Comparison of ENCODE assay signal across 12 cellular contexts in genomic region chr13:110509478-110509926, GRCh38. TPM values are rescaled to one million over a fixed set of nuclear protein-coding genes. Genes with fewer than 3 reads are reported as not detected.
DNase-seq lines count a peak whose midpoint lies in the region; ATAC-seq and TF ChIP-seq lines count a peak whose summit lies in the region.
"Had no signal": no experiment of that assay in that cellular context is flagged by ENCODE, and none has a peak within 500 bp of the region (broad histone marks: within the 10 kb centered on the region; RNA-seq: fewer than 3 reads in every experiment).

No MANE protein-coding gene starts in this region.

- H3K23ac ChIP-seq in mesendoderm (ENCODE audit: low read length), result no peak overlapping the region

- H3K9me3 Mint-ChIP-seq in progenitor cell of endocrine pancreas (ENCODE audit: low read depth), result no peaks in the 10 kb centered on the region
- H3K9me3 Mint-ChIP-seq: neural crest cell had no signal

- H3K36me3 Mint-ChIP-seq in progenitor cell of endocrine pancreas (ENCODE audit: insufficient read depth), result peaks cover 18% of the 10 kb centered on the region

- H3K27me3 ChIP-seq in mesendoderm (ENCODE audit: insufficient read depth, low read length, poor library complexity), result no peaks in the 10 kb centered on the region
- H3K27me3 ChIP-seq: suprapubic skin had no signal

- H2BK15ac ChIP-seq in mesendoderm (replicated peaks; ENCODE audit: low read depth), result no peak overlapping the region

- peaks cover 5% of the 10 kb centered on the region for H3K4me1 Mint-ChIP-seq in progenitor cell of endocrine pancreas (ENCODE audit: low read depth)
- H3K4me1 Mint-ChIP-seq: neural crest cell had no signal

- H3K27ac Mint-ChIP-seq in progenitor cell of endocrine pancreas, result peak overlapping the region; percentile 83

- ATAC-seq in GM21515 (IDR thresholded peaks at IDR 0.05; ENCODE audit: unreplicated experiment) (peak; percentile 10), GM18907 (IDR thresholded peaks at IDR 0.05; ENCODE audit: unreplicated experiment) (no peak)

- no peak overlapping the region for H3K4ac ChIP-seq in mesendoderm (ENCODE audit: low read depth, low read length)

- TF ChIP-seq CTCF in coronary artery (IDR thresholded peaks at IDR 0.05) (no peak), progenitor cell of endocrine pancreas (IDR thresholded peaks at IDR 0.05; ENCODE audit: unreplicated experiment) (no peak)

- no peak overlapping the region for H3K4me3 Mint-ChIP-seq in progenitor cell of endocrine pancreas (ENCODE audit: low read depth)
- H3K4me3 Mint-ChIP-seq: neural crest cell had no signal

- H3K79me2 ChIP-seq in mesendoderm (ENCODE audit: control insufficient read depth, insufficient read depth, low read length), result no peaks in the 10 kb centered on the region

- WGBS in mesendoderm (ENCODE audit: extremely low coverage, insufficient coverage, low lambda C conversion rate), result no CpG with 5 or more reads among the region's 4 CpGs

- H3K56ac ChIP-seq in mesendoderm (ENCODE audit: low read length), result no peak overlapping the region

- H3K27ac ChIP-seq in coronary artery (peak overlapping the region; percentile 34 to 72), mesendoderm (ENCODE audit: low read depth, low read length) (no peak overlapping the region)
- H3K27ac ChIP-seq: suprapubic skin had no signal

- DNase-seq in NCI-H345 treated with DMSO at 0.1 percent for 48 hours (lab: John Stamatoyannopoulos, UW; ENCODE audit: unreplicated experiment) (peak; percentile 53), coronary artery (ENCODE audit: low spot score) (no peak), progenitor cell of endocrine pancreas (ENCODE audit: low spot score, unreplicated experiment) (no peak), SIG-M5 treated with dmso at 0.1 percent for 504 hours (lab: John Stamatoyannopoulos, UW; ENCODE audit: unreplicated experiment) (no peak), mesendoderm (no peak), AG08396 (ENCODE audit: low spot score) (no peak)
- DNase-seq: activated T-cell treated with anti-CD3 and anti-CD28 coated beads, Interleukin-2, amount 50 U/mL, for 48 hours; stimulated activated CD4-positive, alpha-beta T cell treated with anti-CD3 and anti-CD28 coated beads, Interleukin-4, amount 100 ng/mL, for 1 hour had no signal

- H3K36me3 ChIP-seq in mesendoderm (ENCODE audit: control insufficient read depth, insufficient read depth, low read length), result peaks cover 2% of the 10 kb centered on the region

- no peaks in the 10 kb centered on the region for H3K79me1 ChIP-seq in mesendoderm (ENCODE audit: low read length)

- no peak overlapping the region for H3K4me2 ChIP-seq in mesendoderm (ENCODE audit: low read length)

- no peak overlapping the region for H2BK5ac ChIP-seq in mesendoderm (ENCODE audit: low read length)

- H3K4me1 ChIP-seq in mesendoderm (ENCODE audit: control insufficient read depth, low read depth, low read length), result no peaks in the 10 kb centered on the region

- no peaks in the 10 kb centered on the region for H3K27me3 Mint-ChIP-seq in progenitor cell of endocrine pancreas

- no peak overlapping the region for H2BK120ac ChIP-seq in mesendoderm (ENCODE audit: low read depth, low read length)

- no peak overlapping the region for H3K9ac ChIP-seq in mesendoderm (ENCODE audit: low read length)

- no peak overlapping the region for H4K8ac ChIP-seq in mesendoderm (ENCODE audit: low read depth, low read length)

- H3K4me3 ChIP-seq in coronary artery (no peak overlapping the region), mesendoderm (ENCODE audit: low read length) (no peak overlapping the region)
- H3K4me3 ChIP-seq: suprapubic skin had no signal

- no peak overlapping the region for H2AK5ac ChIP-seq in mesendoderm (ENCODE audit: low read length)

- no peak overlapping the region for H3K18ac ChIP-seq in mesendoderm (ENCODE audit: low read length)

- H4K5ac ChIP-seq in mesendoderm (ENCODE audit: low read length), result no peak overlapping the region

RNA-seq across cellular contexts. Expression of gene RAB20, which starts 52.0 kb away (rescaled TPM):
- 3.8 and 4.0 TPM in 2 replicates for total RNA-seq in progenitor cell of endocrine pancreas
- polyA plus RNA-seq in mesendoderm (2013, experiment 1 of 2), result 30.9 TPM
- polyA plus RNA-seq in mesendoderm (2013, experiment 2 of 2), result 30.6 TPM
